Comparison of ENCODE assay signal across 25 cellular contexts in genomic region chr20:57676517-57677322, GRCh38. TPM values are rescaled to one million over a fixed set of nuclear protein-coding genes. Genes with fewer than 3 reads are reported as not detected.
DNase-seq lines count a peak whose midpoint lies in the region; ATAC-seq and TF ChIP-seq lines count a peak whose summit lies in the region.
"Had no signal": no experiment of that assay in that cellular context is flagged by ENCODE, and none has a peak within 500 bp of the region (broad histone marks: within the 10 kb centered on the region; RNA-seq: fewer than 3 reads in every experiment).

No MANE protein-coding gene starts in this region.

- H3K9ac ChIP-seq in OCI-LY3 (ENCODE audit: low read length) (no peak overlapping the region), endodermal cell (ENCODE audit: extremely low read depth, low read length, poor library complexity, severe bottlenecking) (no peak overlapping the region)
- H3K9ac ChIP-seq: GM23248 had no signal

- H3K9me3 Mint-ChIP-seq in endodermal cell, result no peaks in the 10 kb centered on the region
- H3K9me3 Mint-ChIP-seq in stimulated activated memory B cell treated with anti-CD40 and anti-IgM and Interleukin-4, amounts not matched to agents 10 μg/mL and 1 μg/mL and 100 μg/mL, for 72 hours, result no peaks in the 10 kb centered on the region
- H3K9me3 Mint-ChIP-seq: T-cell had no signal

- H3K36me3 ChIP-seq in OCI-LY3 (replicated peaks; ENCODE audit: low read depth, low read length) (no peaks in the 10 kb centered on the region), endodermal cell (ENCODE audit: control insufficient read depth, insufficient read depth, low read length) (peaks cover 44% of the 10 kb centered on the region)
- H3K36me3 ChIP-seq: spleen had no signal

- whole genome bisulfite sequencing in endodermal cell (ENCODE audit: insufficient coverage in 1 of 2, insufficient read length in 1 of 2), 2 experiments, result 92 to 97% methylated on average over 11 to 18 of the region's 18 CpGs

- peaks cover 58% of the 10 kb centered on the region for H3K27me3 ChIP-seq in OCI-LY3 (ENCODE audit: low read depth, low read length)
- H3K27me3 ChIP-seq in endodermal cell (ENCODE audit: control insufficient read depth, insufficient read depth, low read length, poor library complexity, severe bottlenecking), result no peaks in the 10 kb centered on the region
- H3K27me3 ChIP-seq: dorsolateral prefrontal cortex had no signal

- TF ChIP-seq CTCF in OCI-LY3 (IDR thresholded peaks at IDR 0.05; ENCODE audit: low read depth, low read length), result no peak
- no peak for TF ChIP-seq CTCF in endodermal cell (conservative IDR thresholded peaks at IDR 0.05)

- peaks cover 16% of the 10 kb centered on the region for H3K36me3 Mint-ChIP-seq in endodermal cell (ENCODE audit: low read depth)
- peaks cover 1% of the 10 kb centered on the region for H3K36me3 Mint-ChIP-seq in stimulated activated memory B cell treated with anti-CD40 and anti-IgM and Interleukin-4, amounts not matched to agents 10 μg/mL and 1 μg/mL and 100 μg/mL, for 72 hours

- no peak overlapping the region for H2AFZ ChIP-seq in OCI-LY3 (ENCODE audit: low read depth, low read length)
- H2AFZ ChIP-seq: GM23248 had no signal

- H3K27me3 Mint-ChIP-seq in endodermal cell (ENCODE audit: insufficient read depth), result no peaks in the 10 kb centered on the region
- H3K27me3 Mint-ChIP-seq in stimulated activated memory B cell treated with anti-CD40 and anti-IgM and Interleukin-4, amounts not matched to agents 10 μg/mL and 1 μg/mL and 100 μg/mL, for 72 hours, result no peaks in the 10 kb centered on the region

- H3K4me3 Mint-ChIP-seq in endodermal cell, result no peak overlapping the region
- H3K4me3 Mint-ChIP-seq in stimulated activated memory B cell treated with anti-CD40 and anti-IgM and Interleukin-4, amounts not matched to agents 10 μg/mL and 1 μg/mL and 100 μg/mL, for 72 hours, result no peak overlapping the region
- H3K4me3 Mint-ChIP-seq: T-cell had no signal

- H4K20me1 ChIP-seq in OCI-LY3 (ENCODE audit: insufficient read depth, low read length), result no peaks in the 10 kb centered on the region

- H3K79me2 ChIP-seq in OCI-LY3 (ENCODE audit: low read length), result no peaks in the 10 kb centered on the region

- H3K4me1 Mint-ChIP-seq in endodermal cell, result peaks cover 61% of the 10 kb centered on the region
- H3K4me1 Mint-ChIP-seq in stimulated activated memory B cell treated with anti-CD40 and anti-IgM and Interleukin-4, amounts not matched to agents 10 μg/mL and 1 μg/mL and 100 μg/mL, for 72 hours, result peaks cover 79% of the 10 kb centered on the region

- DNase-seq in DMS153 (lab: John Stamatoyannopoulos, UW) (peak; percentile 92), DMS153 treated with DMSO at 0.1 percent for 48 hours (lab: John Stamatoyannopoulos, UW; ENCODE audit: unreplicated experiment) (no peak), endodermal cell (no peak), cerebellar cortex (ENCODE audit: low spot score) (no peak), NCI-H748 treated with DMSO at 0.1 percent for 48 hours (lab: John Stamatoyannopoulos, UW) (no peak), dermis blood vessel endothelial cell (no peak)
- DNase-seq: 8988T; activated CD8-positive, alpha-beta memory T cell treated with anti-CD3 and anti-CD28 coated beads, Interleukin-2, amount 50 U/mL, for 48 hours; activated effector memory CD4-positive, alpha-beta T cell treated with Interleukin-2 at 50 U/mL for 16 hours; AML-193; dorsolateral prefrontal cortex; GM23248; MV-4-11; NCI-H446 treated with DMSO at 0.1 percent for 48 hours; occipital lobe; spleen; stimulated activated CD4-positive, alpha-beta T cell treated with anti-CD3 and anti-CD28 coated beads, Interleukin-4, amount 100 ng/mL, for 24 hours; T-cell had no signal

- no peak overlapping the region for H3K27ac ChIP-seq in OCI-LY3 (ENCODE audit: low read length)
- peak overlapping the region; percentile 56 for H3K27ac ChIP-seq in endodermal cell (ENCODE audit: low read depth, low read length)
- H3K27ac ChIP-seq: epithelial cell of prostate, GM23248, spleen had no signal

- ATAC-seq in stimulated activated memory B cell treated with anti-CD40 and anti-IgM and Interleukin-4, amounts not matched to agents 10 μg/mL and 1 μg/mL and 100 μg/mL, for 72 hours, result no peak
- ATAC-seq: K562, T-cell had no signal

- peak overlapping the region; percentile 53 for H3K4me2 ChIP-seq in OCI-LY3 (ENCODE audit: low read length)

- no peaks in the 10 kb centered on the region for H3K9me3 ChIP-seq in OCI-LY3 (ENCODE audit: insufficient read depth, low read length)
- H3K9me3 ChIP-seq in endodermal cell (ENCODE audit: control insufficient read depth, low read length), result no peaks in the 10 kb centered on the region
- H3K9me3 ChIP-seq: spleen had no signal

- H3K4me1 ChIP-seq in OCI-LY3 (ENCODE audit: low read length) (peaks cover 60% of the 10 kb centered on the region), endodermal cell (ENCODE audit: control insufficient read depth, insufficient read depth, low read length) (no peaks in the 10 kb centered on the region)

- peak overlapping the region; percentile 6 for H3K4me3 ChIP-seq in OCI-LY3 (ENCODE audit: low read length)
- H3K4me3 ChIP-seq in endodermal cell (ENCODE audit: low read length), result no peak overlapping the region
- H3K4me3 ChIP-seq: dorsolateral prefrontal cortex, GM23248, K562, spleen had no signal

- H3K27ac Mint-ChIP-seq in endodermal cell, result no peak overlapping the region
- H3K27ac Mint-ChIP-seq in stimulated activated memory B cell treated with anti-CD40 and anti-IgM and Interleukin-4, amounts not matched to agents 10 μg/mL and 1 μg/mL and 100 μg/mL, for 72 hours, result peak overlapping the region; percentile 38
- H3K27ac Mint-ChIP-seq: T-cell had no signal

RNA-seq across cellular contexts. Expression of gene PMEPA1, which starts 33.1 kb away (rescaled TPM):
- total RNA-seq in endodermal cell (10 to 100 TPM; 18.8 to 37.4 TPM), dermis blood vessel endothelial cell (0.93 and 1.9 TPM in 2 replicates)
- polyA plus RNA-seq in endodermal cell (2013, experiment 1 of 2), result 56.8 TPM
- 65.5 TPM for polyA plus RNA-seq in endodermal cell (2013, experiment 2 of 2)
- polyA plus RNA-seq: K562 had no signal

RNA-seq across cellular contexts. Expression of gene ZBP1, which starts 56.5 kb away (rescaled TPM):
- total RNA-seq in endodermal cell (not detected), dermis blood vessel endothelial cell (not detected in 2 replicates)
- not detected for polyA plus RNA-seq in endodermal cell (2013, experiment 1 of 2)
- polyA plus RNA-seq in endodermal cell (2013, experiment 2 of 2), result not detected
- total RNA-seq: fibroblast of villous mesenchyme, G401, GM23248, K562, occipital lobe, renal cortical epithelial cell had no signal
- polyA plus RNA-seq: GM23248, K562 had no signal
